In the genomic region with DNA sequence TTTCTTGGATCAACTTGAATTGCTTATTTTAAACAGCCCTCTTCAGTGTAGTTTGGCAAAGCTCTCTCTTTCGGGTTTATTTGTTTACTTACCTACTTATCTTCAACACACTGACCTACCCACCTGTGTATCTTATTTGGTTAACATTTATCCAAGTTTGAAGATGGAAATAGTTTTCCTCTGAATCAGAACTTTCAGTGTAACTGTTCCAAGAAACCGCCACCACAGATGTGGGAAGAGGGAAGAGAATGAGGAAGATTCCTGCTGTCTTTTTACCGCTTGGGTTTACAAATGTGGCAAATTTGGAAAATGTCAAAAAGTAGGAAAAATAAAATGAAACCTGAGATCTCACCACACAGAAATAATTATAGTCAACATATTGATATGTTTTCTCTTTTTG, we compare ENCODE assay signal across 2 cellular contexts.
TF ChIP-seq lines count a peak whose summit lies in the region.

No MANE protein-coding gene starts in this region.

TF ChIP-seq in K562, 482 proteins besides CTCF, POLR2A, EP300 and RAD21 (continued from another document):
- TF ChIP-seq, protein P1, sequence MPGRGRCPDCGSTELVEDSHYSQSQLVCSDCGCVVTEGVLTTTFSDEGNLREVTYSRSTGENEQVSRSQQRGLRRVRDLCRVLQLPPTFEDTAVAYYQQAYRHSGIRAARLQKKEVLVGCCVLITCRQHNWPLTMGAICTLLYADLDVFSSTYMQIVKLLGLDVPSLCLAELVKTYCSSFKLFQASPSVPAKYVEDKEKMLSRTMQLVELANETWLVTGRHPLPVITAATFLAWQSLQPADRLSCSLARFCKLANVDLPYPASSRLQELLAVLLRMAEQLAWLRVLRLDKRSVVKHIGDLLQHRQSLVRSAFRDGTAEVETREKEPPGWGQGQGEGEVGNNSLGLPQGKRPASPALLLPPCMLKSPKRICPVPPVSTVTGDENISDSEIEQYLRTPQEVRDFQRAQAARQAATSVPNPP (IDR thresholded peaks at IDR 0.05; ENCODE audit: borderline replicate concordance, insufficient read depth, insufficient read length): no peak
- TF ChIP-seq TCF3 (CRISPR knock-in tag; IDR thresholded peaks at IDR 0.05): peak; percentile 31; the same call in 1 of the 2 replicates
- peak; percentile 50 for TF ChIP-seq CBFA2T3 (IDR thresholded peaks at IDR 0.05)
- TF ChIP-seq, protein P2, sequence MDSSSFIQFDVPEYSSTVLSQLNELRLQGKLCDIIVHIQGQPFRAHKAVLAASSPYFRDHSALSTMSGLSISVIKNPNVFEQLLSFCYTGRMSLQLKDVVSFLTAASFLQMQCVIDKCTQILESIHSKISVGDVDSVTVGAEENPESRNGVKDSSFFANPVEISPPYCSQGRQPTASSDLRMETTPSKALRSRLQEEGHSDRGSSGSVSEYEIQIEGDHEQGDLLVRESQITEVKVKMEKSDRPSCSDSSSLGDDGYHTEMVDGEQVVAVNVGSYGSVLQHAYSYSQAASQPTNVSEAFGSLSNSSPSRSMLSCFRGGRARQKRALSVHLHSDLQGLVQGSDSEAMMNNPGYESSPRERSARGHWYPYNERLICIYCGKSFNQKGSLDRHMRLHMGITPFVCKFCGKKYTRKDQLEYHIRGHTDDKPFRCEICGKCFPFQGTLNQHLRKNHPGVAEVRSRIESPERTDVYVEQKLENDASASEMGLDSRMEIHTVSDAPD (CRISPR knock-in tag; IDR thresholded peaks at IDR 0.05): no peak
- no peak for TF ChIP-seq ZNF232 (CRISPR knock-in tag; IDR thresholded peaks at IDR 0.05)
- TF ChIP-seq, protein P3, sequence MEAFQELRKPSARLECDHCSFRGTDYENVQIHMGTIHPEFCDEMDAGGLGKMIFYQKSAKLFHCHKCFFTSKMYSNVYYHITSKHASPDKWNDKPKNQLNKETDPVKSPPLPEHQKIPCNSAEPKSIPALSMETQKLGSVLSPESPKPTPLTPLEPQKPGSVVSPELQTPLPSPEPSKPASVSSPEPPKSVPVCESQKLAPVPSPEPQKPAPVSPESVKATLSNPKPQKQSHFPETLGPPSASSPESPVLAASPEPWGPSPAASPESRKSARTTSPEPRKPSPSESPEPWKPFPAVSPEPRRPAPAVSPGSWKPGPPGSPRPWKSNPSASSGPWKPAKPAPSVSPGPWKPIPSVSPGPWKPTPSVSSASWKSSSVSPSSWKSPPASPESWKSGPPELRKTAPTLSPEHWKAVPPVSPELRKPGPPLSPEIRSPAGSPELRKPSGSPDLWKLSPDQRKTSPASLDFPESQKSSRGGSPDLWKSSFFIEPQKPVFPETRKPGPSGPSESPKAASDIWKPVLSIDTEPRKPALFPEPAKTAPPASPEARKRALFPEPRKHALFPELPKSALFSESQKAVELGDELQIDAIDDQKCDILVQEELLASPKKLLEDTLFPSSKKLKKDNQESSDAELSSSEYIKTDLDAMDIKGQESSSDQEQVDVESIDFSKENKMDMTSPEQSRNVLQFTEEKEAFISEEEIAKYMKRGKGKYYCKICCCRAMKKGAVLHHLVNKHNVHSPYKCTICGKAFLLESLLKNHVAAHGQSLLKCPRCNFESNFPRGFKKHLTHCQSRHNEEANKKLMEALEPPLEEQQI (IDR thresholded peaks at IDR 0.05): no peak
- TF ChIP-seq PHB2 (IDR thresholded peaks at IDR 0.05; ENCODE audit: low read depth): no peak
- TF ChIP-seq SREBF2 (CRISPR knock-in tag; IDR thresholded peaks at IDR 0.05): no peak
- TF ChIP-seq HDGF (IDR thresholded peaks at IDR 0.05): no peak

TF ChIP-seq in liver, 16 proteins besides CTCF, POLR2A, EP300 and RAD21 (continued from another document):
- TF ChIP-seq, protein P4, sequence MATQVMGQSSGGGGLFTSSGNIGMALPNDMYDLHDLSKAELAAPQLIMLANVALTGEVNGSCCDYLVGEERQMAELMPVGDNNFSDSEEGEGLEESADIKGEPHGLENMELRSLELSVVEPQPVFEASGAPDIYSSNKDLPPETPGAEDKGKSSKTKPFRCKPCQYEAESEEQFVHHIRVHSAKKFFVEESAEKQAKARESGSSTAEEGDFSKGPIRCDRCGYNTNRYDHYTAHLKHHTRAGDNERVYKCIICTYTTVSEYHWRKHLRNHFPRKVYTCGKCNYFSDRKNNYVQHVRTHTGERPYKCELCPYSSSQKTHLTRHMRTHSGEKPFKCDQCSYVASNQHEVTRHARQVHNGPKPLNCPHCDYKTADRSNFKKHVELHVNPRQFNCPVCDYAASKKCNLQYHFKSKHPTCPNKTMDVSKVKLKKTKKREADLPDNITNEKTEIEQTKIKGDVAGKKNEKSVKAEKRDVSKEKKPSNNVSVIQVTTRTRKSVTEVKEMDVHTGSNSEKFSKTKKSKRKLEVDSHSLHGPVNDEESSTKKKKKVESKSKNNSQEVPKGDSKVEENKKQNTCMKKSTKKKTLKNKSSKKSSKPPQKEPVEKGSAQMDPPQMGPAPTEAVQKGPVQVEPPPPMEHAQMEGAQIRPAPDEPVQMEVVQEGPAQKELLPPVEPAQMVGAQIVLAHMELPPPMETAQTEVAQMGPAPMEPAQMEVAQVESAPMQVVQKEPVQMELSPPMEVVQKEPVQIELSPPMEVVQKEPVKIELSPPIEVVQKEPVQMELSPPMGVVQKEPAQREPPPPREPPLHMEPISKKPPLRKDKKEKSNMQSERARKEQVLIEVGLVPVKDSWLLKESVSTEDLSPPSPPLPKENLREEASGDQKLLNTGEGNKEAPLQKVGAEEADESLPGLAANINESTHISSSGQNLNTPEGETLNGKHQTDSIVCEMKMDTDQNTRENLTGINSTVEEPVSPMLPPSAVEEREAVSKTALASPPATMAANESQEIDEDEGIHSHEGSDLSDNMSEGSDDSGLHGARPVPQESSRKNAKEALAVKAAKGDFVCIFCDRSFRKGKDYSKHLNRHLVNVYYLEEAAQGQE (IDR thresholded peaks at IDR 0.05): no peak
- TF ChIP-seq, protein P5, sequence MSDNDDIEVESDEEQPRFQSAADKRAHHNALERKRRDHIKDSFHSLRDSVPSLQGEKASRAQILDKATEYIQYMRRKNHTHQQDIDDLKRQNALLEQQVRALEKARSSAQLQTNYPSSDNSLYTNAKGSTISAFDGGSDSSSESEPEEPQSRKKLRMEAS (IDR thresholded peaks at IDR 0.05): peak; percentile 49
- TF ChIP-seq YY1 (IDR thresholded peaks at IDR 0.05) (no peak), HNF4A (conservative IDR thresholded peaks at IDR 0.05) (peak in 1 of 2 donors; percentile 58)
